ENCODE assay signal across 7 cellular contexts in the genomic region with DNA sequence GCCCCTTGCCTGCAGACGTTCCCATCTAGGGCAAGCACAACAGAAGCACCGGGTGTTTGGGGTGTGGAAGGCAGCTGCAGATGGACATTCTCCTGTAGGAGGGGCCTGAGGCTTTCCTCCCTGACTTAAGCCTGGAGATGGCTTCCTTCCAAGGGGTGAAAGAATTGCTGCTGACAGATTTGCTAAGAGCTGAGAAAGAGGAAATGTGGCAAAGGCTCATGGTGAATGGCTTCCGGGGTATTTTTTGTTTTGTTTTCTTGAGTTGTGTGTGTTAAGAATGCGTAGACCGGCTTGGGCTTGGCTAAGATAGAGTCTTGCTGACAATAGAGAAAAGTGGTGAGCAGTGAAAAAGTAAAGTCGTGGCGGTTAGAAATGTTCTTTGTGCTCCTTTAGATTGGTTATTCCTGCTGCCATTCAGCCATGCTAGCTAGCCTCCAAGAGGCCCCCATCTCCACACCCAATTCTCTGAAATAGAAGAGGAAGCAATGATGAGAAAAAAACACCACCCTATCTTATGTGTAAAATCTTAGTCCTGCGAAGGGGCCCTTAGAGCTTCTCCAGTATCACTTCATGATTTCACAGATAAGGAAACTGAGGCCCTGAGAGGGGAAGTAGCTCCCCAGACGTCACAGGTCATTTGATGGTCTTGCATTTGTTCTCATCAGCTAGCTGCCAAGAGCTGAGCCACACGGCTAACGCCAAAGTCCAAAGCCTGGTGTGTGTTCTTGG. TPM values are rescaled to one million over a fixed set of nuclear protein-coding genes. Genes with fewer than 3 reads are reported as not detected.
DNase-seq lines count a peak whose midpoint lies in the region; FAIRE-seq and TF ChIP-seq lines count a peak whose summit lies in the region.

No MANE protein-coding gene starts in this region.

- no peaks in the 10 kb centered on the region for H3K79me2 ChIP-seq in smooth muscle cell (ENCODE audit: low read depth)

- H3K4me3 ChIP-seq in vagina: no peak overlapping the region
- no peak overlapping the region for H3K4me3 ChIP-seq in coronary artery
- H3K4me3 ChIP-seq in smooth muscle cell: no peak overlapping the region

- no peaks in the 10 kb centered on the region for H3K27me3 ChIP-seq in layer of hippocampus (ENCODE audit: control insufficient read depth, insufficient read depth, low read length)
- no peaks in the 10 kb centered on the region for H3K27me3 ChIP-seq in vagina
- H3K27me3 ChIP-seq in smooth muscle cell (ENCODE audit: low read depth): no peaks in the 10 kb centered on the region

- no peaks in the 10 kb centered on the region for H3F3A ChIP-seq in smooth muscle cell (ENCODE audit: low read depth)

- H2AFZ ChIP-seq in smooth muscle cell (ENCODE audit: low read depth): no peak overlapping the region

- peak overlapping the region; percentile 51 for H3K27ac ChIP-seq in angular gyrus (ENCODE audit: low read depth, low read length)
- peak overlapping the region; percentile 75 for H3K27ac ChIP-seq in layer of hippocampus (ENCODE audit: low read depth, low read length)
- peak overlapping the region; percentile 50 for H3K27ac ChIP-seq in vagina
- H3K27ac ChIP-seq in coronary artery: peak overlapping the region in 1 of 2 donors; percentile 78
- no peak overlapping the region for H3K27ac ChIP-seq in smooth muscle cell (ENCODE audit: low read depth)

- TF ChIP-seq CTCF in vagina (IDR thresholded peaks at IDR 0.05) (no peak), coronary artery (IDR thresholded peaks at IDR 0.05) (no peak), smooth muscle cell (IDR thresholded peaks at IDR 0.05; ENCODE audit: borderline replicate concordance, insufficient read depth, poor library complexity, severe bottlenecking) (no peak)

- DNase-seq in GM12892 (ENCODE audit: insufficient read length): no peak
- DNase-seq in NCI-H446 treated with DMSO at 0.1 percent for 48 hours (lab: John Stamatoyannopoulos, UW): peak; percentile 38
- DNase-seq in vagina (ENCODE audit: extremely low spot score in 2 of 2): no peak
- no peak for DNase-seq in coronary artery (ENCODE audit: low spot score)
- DNase-seq in smooth muscle cell (lab: John Stamatoyannopoulos, UW; ENCODE audit: unreplicated experiment): no peak

- WGBS in smooth muscle cell (ENCODE audit: low lambda C conversion rate): 59% methylated on average over 11 of the region's 11 CpGs

- H3K9ac ChIP-seq in smooth muscle cell (ENCODE audit: low read depth): no peak overlapping the region

- H3K9me3 ChIP-seq in vagina (no peaks in the 10 kb centered on the region), smooth muscle cell (replicated peaks; ENCODE audit: low read depth) (no peaks in the 10 kb centered on the region)

- FAIRE-seq in GM12892 (lab: Jason Lieb, UNC): peak; percentile 61

- TF ChIP-seq POLR2A in GM12892 (IDR thresholded peaks at IDR 0.05; ENCODE audit: low read depth, low read length) (no peak), vagina (IDR thresholded peaks at IDR 0.05) (no peak)

- intact Hi-C loops in vagina (cut with DNase I): no loop called here

- H3K4me2 ChIP-seq in smooth muscle cell: no peak overlapping the region

- no peaks in the 10 kb centered on the region for H4K20me1 ChIP-seq in smooth muscle cell (ENCODE audit: low read depth)

- no peaks in the 10 kb centered on the region for H3K36me3 ChIP-seq in vagina
- H3K36me3 ChIP-seq in smooth muscle cell (ENCODE audit: low read depth): no peaks in the 10 kb centered on the region

- H3K4me1 ChIP-seq in vagina: peaks cover 28% of the 10 kb centered on the region
- no peaks in the 10 kb centered on the region for H3K4me1 ChIP-seq in smooth muscle cell (ENCODE audit: low read depth)

RNA-seq across cellular contexts. Expression of gene EIF2D, which starts 36.9 kb away (rescaled TPM):
- 81.9 TPM for polyA plus RNA-seq in GM12892 (2012; ENCODE audit: missing spikeins)
- total RNA-seq in vagina (48.9 TPM), smooth muscle cell (28.9 and 32.5 TPM in 2 replicates)
- polyA plus RNA-seq in smooth muscle cell: 22.8 and 22.9 TPM in 2 replicates
